10 cellular contexts compared by ENCODE assay signal in genomic region chr6:142374965-142375733, GRCh38.
DNase-seq lines count a peak whose midpoint lies in the region; ATAC-seq and TF ChIP-seq lines count a peak whose summit lies in the region.
"Had no signal": no experiment of that assay in that cellular context is flagged by ENCODE, and none has a peak within 500 bp of the region (broad histone marks: within the 10 kb centered on the region; RNA-seq: fewer than 3 reads in every experiment).

No MANE protein-coding gene starts in this region.

- H3K4me1 ChIP-seq in RWPE2 (ENCODE audit: insufficient read depth, poor library complexity, severe bottlenecking) (peaks cover 72% of the 10 kb centered on the region), foreskin keratinocyte (peaks cover 64% of the 10 kb centered on the region)

- no peaks in the 10 kb centered on the region for H3K9me3 ChIP-seq in RWPE2 (ENCODE audit: severe bottlenecking)

- peak overlapping the region; percentile 98 for H3K27ac ChIP-seq in RWPE2 (ENCODE audit: poor library complexity, severe bottlenecking)
- H3K27ac ChIP-seq in foreskin keratinocyte: peak overlapping the region; percentile 28

- no peak for TF ChIP-seq CTCF in RWPE2 (IDR thresholded peaks at IDR 0.05; ENCODE audit: poor library complexity, severe bottlenecking)
- TF ChIP-seq CTCF in foreskin keratinocyte (conservative IDR thresholded peaks at IDR 0.05): no peak

- no peak overlapping the region for H3K4me3 ChIP-seq in RWPE2 (ENCODE audit: severe bottlenecking)
- H3K4me3 ChIP-seq: GM23338, K562 had no signal

- ATAC-seq in RWPE2 (ENCODE audit: low read depth) (peak; percentile 59), foreskin keratinocyte (peak; percentile 56)
- ATAC-seq: GM23338, K562 had no signal

- no peaks in the 10 kb centered on the region for H3K27me3 ChIP-seq in RWPE2 (ENCODE audit: insufficient read depth, poor library complexity, severe bottlenecking)
- H3K27me3 ChIP-seq in foreskin keratinocyte: no peaks in the 10 kb centered on the region

- DNase-seq in GM04504 (ENCODE audit: low read depth): peak; percentile 87
- no peak for DNase-seq in RWPE2 (ENCODE audit: low spot score)
- DNase-seq in foreskin keratinocyte: peak; percentile 96
- peak; percentile 91 for DNase-seq in pulmonary artery endothelial cell (ENCODE audit: low read depth, low spot score)
- DNase-seq in KBM-7: no peak
- DNase-seq in GOT3 (lab: John Stamatoyannopoulos, UW): no peak
- no peak for DNase-seq in RKO (ENCODE audit: low spot score)
- DNase-seq in H4 (ENCODE audit: low spot score): no peak

- peaks cover 12% of the 10 kb centered on the region for H3K36me3 ChIP-seq in RWPE2 (ENCODE audit: low read depth)

- in situ Hi-C loops in KBM-7 (cut with MboI; ENCODE audit: low pct_unique_long_range_greater_than_20kb, low sequenced_read_pairs): no loop called here

Comparison
In these comparisons a context has a peak if more than half of its experiments do, and no peak if none do; other contexts are left out.
1. DNase-seq: peak in GM04504 (single experiment), foreskin keratinocyte (2 of 2) and pulmonary artery endothelial cell (single experiment); none in RWPE2 (single experiment), KBM-7 (single experiment), GOT3 (single experiment), RKO (single experiment) and H4 (single experiment).